Comparison of ENCODE assay signal across 14 cellular contexts in the genomic region with DNA sequence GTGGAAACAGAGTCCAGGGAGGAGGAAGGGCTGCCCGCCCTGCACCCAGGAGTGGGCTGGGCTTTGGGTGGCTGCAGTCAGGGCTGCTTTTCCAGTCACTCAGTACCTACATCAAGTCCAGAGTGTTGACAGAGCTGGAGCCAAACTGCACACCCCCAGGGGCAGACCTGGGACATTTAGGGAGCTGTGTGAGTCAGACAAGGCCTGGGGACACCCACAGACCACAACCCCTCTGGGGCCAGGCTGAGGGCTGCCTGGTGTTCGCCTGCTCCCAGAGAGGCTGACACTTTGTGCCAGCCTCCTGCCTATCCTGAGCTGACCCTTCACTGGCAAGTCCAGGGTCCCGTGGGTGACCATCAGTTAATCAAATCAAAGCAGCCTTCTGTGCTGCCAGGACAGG.
DNase-seq lines count a peak whose midpoint lies in the region; ATAC-seq and TF ChIP-seq lines count a peak whose summit lies in the region.
"Had no signal": no experiment of that assay in that cellular context is flagged by ENCODE, and none has a peak within 500 bp of the region (broad histone marks: within the 10 kb centered on the region; RNA-seq: fewer than 3 reads in every experiment).

No MANE protein-coding gene starts in this region.

- CTCF ChIA-PET in activated CD4-positive, alpha-beta memory T cell treated with anti-CD3 and anti-CD28 coated beads for 36 hours (lab: Charles Lee) = interaction anchor here (2.1 kb wide), 1 partner anchor 16 kb away, joined by 6 read pairs; no protein-coding TSS in a partner anchor

- H3K18ac ChIP-seq in trophoblast cell (ENCODE audit: low read length) = no peak overlapping the region

- H4K91ac ChIP-seq in trophoblast cell (ENCODE audit: low read depth, low read length) = no peak overlapping the region

- H3K4me1 ChIP-seq in BLaER1 treated with 17β-estradiol and CSF1 and Interleukin-3, amounts not matched to agents 10 nM and 100 nM = peaks cover 66 to 92% (median 85%) of the 10 kb centered on the region in 10 experiments
- H3K4me1 ChIP-seq in trophoblast cell (ENCODE audit: control insufficient read depth in 1 of 2, insufficient read depth in 2 of 2, low read length in 2 of 2) (peaks cover 3 to 10% of the 10 kb centered on the region in 2 experiments), ascending aorta (no peaks in the 10 kb centered on the region), heart left ventricle (peaks cover 0 to 35% (median 7%) of the 10 kb centered on the region in 12 donors)
- H3K4me1 ChIP-seq: gastroesophageal sphincter had no signal

- peak overlapping the region in 6 of 11 experiments; percentile 0 to 58 (median 28); a peak in 5 of 22 replicates for H3K9ac ChIP-seq in BLaER1 treated with 17β-estradiol and CSF1 and Interleukin-3, amounts not matched to agents 10 nM and 100 nM
- no peak overlapping the region for H3K9ac ChIP-seq in trophoblast cell (ENCODE audit: low read length)

- H3K36me3 ChIP-seq in BLaER1 treated with 17β-estradiol and CSF1 and Interleukin-3, amounts not matched to agents 10 nM and 100 nM = no peaks in the 10 kb centered on the region
- H3K36me3 ChIP-seq in trophoblast cell (ENCODE audit: control insufficient read depth in 1 of 2, insufficient read depth in 2 of 2, low read length in 2 of 2) = no peaks in the 10 kb centered on the region
- H3K36me3 ChIP-seq in ascending aorta = no peaks in the 10 kb centered on the region
- H3K36me3 ChIP-seq in heart left ventricle = no peaks in the 10 kb centered on the region
- H3K36me3 ChIP-seq: gastroesophageal sphincter had no signal

- no peak overlapping the region for H4K8ac ChIP-seq in trophoblast cell (ENCODE audit: low read depth, low read length)

- no peak overlapping the region for H3K4ac ChIP-seq in trophoblast cell (ENCODE audit: low read depth, low read length)

- peak overlapping the region; percentile 35 to 94 (median 87); a peak in 21 of 22 replicates for H3K4me2 ChIP-seq in BLaER1 treated with 17β-estradiol and CSF1 and Interleukin-3, amounts not matched to agents 10 nM and 100 nM
- H3K4me2 ChIP-seq in trophoblast cell (ENCODE audit: low read length) = no peak overlapping the region

- H3K27me3 Mint-ChIP-seq in activated CD4-positive, alpha-beta memory T cell treated with anti-CD3 and anti-CD28 coated beads for 36 hours = no peaks in the 10 kb centered on the region
- H3K27me3 Mint-ChIP-seq in immature natural killer cell (ENCODE audit: low read depth in 3 of 3) = peaks cover 3 to 17% (median 11%) of the 10 kb centered on the region in 3 donors

- POLR2A ChIA-PET in activated CD4-positive, alpha-beta memory T cell treated with anti-CD3 and anti-CD28 coated beads for 36 hours (lab: Charles Lee) = no interaction called here

- no peak overlapping the region for H3K23ac ChIP-seq in trophoblast cell (ENCODE audit: low read length)

- H3K27ac ChIP-seq in BLaER1 treated with 17β-estradiol and CSF1 and Interleukin-3, amounts not matched to agents 10 nM and 100 nM = peak overlapping the region in 9 of 11 experiments; percentile 18 to 93 (median 88); a peak in 15 of 22 replicates
- H3K27ac ChIP-seq in trophoblast cell (ENCODE audit: low read depth, low read length) = no peak overlapping the region
- no peak overlapping the region for H3K27ac ChIP-seq in ascending aorta
- H3K27ac ChIP-seq in heart left ventricle = no peak overlapping the region
- H3K27ac ChIP-seq: gastroesophageal sphincter had no signal

- no peaks in the 10 kb centered on the region for H4K20me1 ChIP-seq in BLaER1 treated with 17β-estradiol and CSF1 and Interleukin-3, amounts not matched to agents 10 nM and 100 nM

- no peak overlapping the region for H3K14ac ChIP-seq in trophoblast cell (ENCODE audit: low read length)

- H3K79me2 ChIP-seq in trophoblast cell (ENCODE audit: control insufficient read depth, insufficient read depth, low read length, poor library complexity) = no peaks in the 10 kb centered on the region

- peak; percentile 67 for DNase-seq in activated CD4-positive, alpha-beta memory T cell treated with anti-CD3 and anti-CD28 coated beads for 36 hours
- DNase-seq in immature natural killer cell (peak; percentile 24 to 34 (median 26)), trophoblast cell (no peak), ascending aorta (ENCODE audit: low spot score in 2 of 2) (no peak), NCI-H510A (lab: John Stamatoyannopoulos, UW) (no peak), heart left ventricle (no peak)
- DNase-seq: endodermal cell, HCEC 1CT, mucosa of descending colon, NCI-H1105 treated with DMSO at 0.1 percent for 48 hours, NCI-H446 treated with DMSO at 0.1 percent for 48 hours had no signal

- no peak overlapping the region for H2AFZ ChIP-seq in trophoblast cell (ENCODE audit: insufficient read depth, low read length, poor library complexity)

- no peak overlapping the region for H2BK120ac ChIP-seq in trophoblast cell (ENCODE audit: insufficient read depth, low read length, poor library complexity)

- peaks cover 66% of the 10 kb centered on the region for H3K4me1 Mint-ChIP-seq in activated CD4-positive, alpha-beta memory T cell treated with anti-CD3 and anti-CD28 coated beads for 36 hours (ENCODE audit: low read depth)
- H3K4me1 Mint-ChIP-seq in immature natural killer cell = peaks cover 52 to 72% of the 10 kb centered on the region in 2 donors

- no peak for TF ChIP-seq CTCF in ascending aorta (IDR thresholded peaks at IDR 0.05)
- TF ChIP-seq CTCF in heart left ventricle (IDR thresholded peaks at IDR 0.05) = no peak

- intact Hi-C loops in activated CD4-positive, alpha-beta memory T cell treated with anti-CD3 and anti-CD28 coated beads for 36 hours (cut with micrococcal nuclease) = loop anchor here (5.0 to 10.0 kb wide), 3 partner anchors 45 to 433 kb away; partner anchors contain the start of gene BCOR
- intact Hi-C loops in ascending aorta (cut with DNase I) (no loop called here), heart left ventricle (cut with DNase I) (no loop called here)

- TF ChIP-seq POLR2A in heart left ventricle (IDR thresholded peaks at IDR 0.05) = no peak

- peaks cover 4% of the 10 kb centered on the region for H3K36me3 Mint-ChIP-seq in activated CD4-positive, alpha-beta memory T cell treated with anti-CD3 and anti-CD28 coated beads for 36 hours
- H3K36me3 Mint-ChIP-seq in immature natural killer cell = no peaks in the 10 kb centered on the region

- no peaks in the 10 kb centered on the region for H3K27me3 ChIP-seq in BLaER1 treated with 17β-estradiol and CSF1 and Interleukin-3, amounts not matched to agents 10 nM and 100 nM
- H3K27me3 ChIP-seq in trophoblast cell (ENCODE audit: insufficient read depth, low read length) (no peaks in the 10 kb centered on the region), ascending aorta (no peaks in the 10 kb centered on the region), heart left ventricle (no peaks in the 10 kb centered on the region)
- H3K27me3 ChIP-seq: gastroesophageal sphincter had no signal

- no peak overlapping the region for H2AK5ac ChIP-seq in trophoblast cell (ENCODE audit: low read length)

- no peak overlapping the region for H2BK5ac ChIP-seq in trophoblast cell (ENCODE audit: low read depth, low read length, poor library complexity)

- WGBS in trophoblast cell (ENCODE audit: extremely low coverage, insufficient coverage, insufficient read length) = no CpG with 5 or more reads among the region's 3 CpGs
- 78 to 100% (median 83%) methylated on average over 1 to 3 of the region's 3 CpGs for WGBS in heart left ventricle, 4 donors

- no peak overlapping the region for H2BK12ac ChIP-seq in trophoblast cell (ENCODE audit: low read length)

- H3K9me3 Mint-ChIP-seq in activated CD4-positive, alpha-beta memory T cell treated with anti-CD3 and anti-CD28 coated beads for 36 hours = no peaks in the 10 kb centered on the region
- H3K9me3 Mint-ChIP-seq in immature natural killer cell = no peaks in the 10 kb centered on the region

- peaks cover 2% of the 10 kb centered on the region for H3K79me1 ChIP-seq in trophoblast cell (ENCODE audit: low read length)

- H3K4me3 Mint-ChIP-seq in activated CD4-positive, alpha-beta memory T cell treated with anti-CD3 and anti-CD28 coated beads for 36 hours = no peak overlapping the region
- H3K4me3 Mint-ChIP-seq in immature natural killer cell = peak overlapping the region in 1 of 5 donors; percentile 21
- H3K4me3 Mint-ChIP-seq: endodermal cell had no signal

- ATAC-seq in GM18861 (IDR thresholded peaks at IDR 0.05; ENCODE audit: unreplicated experiment) (peak; percentile 19), heart left ventricle (no peak)
- ATAC-seq: gastroesophageal sphincter, mucosa of descending colon had no signal

- H3K27ac Mint-ChIP-seq in activated CD4-positive, alpha-beta memory T cell treated with anti-CD3 and anti-CD28 coated beads for 36 hours = peak overlapping the region; percentile 38
- peak overlapping the region in 3 of 6 donors; percentile 29 to 86 (median 71) for H3K27ac Mint-ChIP-seq in immature natural killer cell
- H3K27ac Mint-ChIP-seq: endodermal cell had no signal

- no peak overlapping the region for H4K12ac ChIP-seq in trophoblast cell (ENCODE audit: low read depth, low read length)

- H3K9me3 ChIP-seq in BLaER1 treated with 17β-estradiol and CSF1 and Interleukin-3, amounts not matched to agents 10 nM and 100 nM (replicated peaks in 1 of 11) = no peaks in the 10 kb centered on the region; a peak in 1 of 22 replicates
- no peaks in the 10 kb centered on the region for H3K9me3 ChIP-seq in trophoblast cell (ENCODE audit: insufficient read depth, low read depth, low read length)
- H3K9me3 ChIP-seq in ascending aorta = no peaks in the 10 kb centered on the region
- H3K9me3 ChIP-seq in heart left ventricle = no peaks in the 10 kb centered on the region
- H3K9me3 ChIP-seq: gastroesophageal sphincter, mucosa of descending colon had no signal

- no peak overlapping the region for H3K4me3 ChIP-seq in BLaER1 treated with 17β-estradiol and CSF1 and Interleukin-3, amounts not matched to agents 10 nM and 100 nM
- H3K4me3 ChIP-seq in trophoblast cell (ENCODE audit: low read depth, low read length) (no peak overlapping the region), ascending aorta (no peak overlapping the region), heart left ventricle (no peak overlapping the region)
- H3K4me3 ChIP-seq: gastroesophageal sphincter, mucosa of descending colon had no signal

Comparison
In these comparisons a context has a peak if more than half of its experiments do, and no peak if none do; other contexts are left out.
1. H3K27ac ChIP-seq: peak in BLaER1 treated with 17β-estradiol and CSF1 and Interleukin-3, amounts not matched to agents 10 nM and 100 nM (9 of 11); none in trophoblast cell (single experiment), ascending aorta (0 of 2) and heart left ventricle (0 of 12).
2. DNase-seq: peak in activated CD4-positive, alpha-beta memory T cell treated with anti-CD3 and anti-CD28 coated beads for 36 hours (single experiment) and immature natural killer cell (3 of 3); none in trophoblast cell (0 of 2), ascending aorta (0 of 2), NCI-H510A (single experiment) and heart left ventricle (0 of 5).